31 cellular contexts compared by ENCODE assay signal in the genomic region with DNA sequence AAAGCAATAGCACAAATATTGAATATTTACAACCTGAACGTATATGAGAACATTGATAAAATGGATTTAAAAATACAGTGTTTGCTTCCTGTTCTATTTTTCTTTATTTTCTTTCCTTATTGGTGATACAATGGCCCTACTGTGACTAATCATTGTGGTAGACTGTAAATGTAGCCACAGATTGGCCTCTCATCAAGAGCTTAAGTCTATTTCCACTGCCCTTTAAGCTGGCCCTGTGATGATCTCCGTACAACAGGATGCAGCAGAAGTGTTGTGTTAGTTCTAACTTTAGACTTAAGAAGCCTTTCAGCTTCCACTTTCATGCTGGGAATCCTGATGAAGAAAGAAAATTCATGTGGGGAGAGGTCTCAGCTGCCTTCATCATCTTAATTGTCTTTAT.
DNase-seq lines count a peak whose midpoint lies in the region; ATAC-seq, FAIRE-seq and TF ChIP-seq lines count a peak whose summit lies in the region.
"Had no signal": no experiment of that assay in that cellular context is flagged by ENCODE, and none has a peak within 500 bp of the region (broad histone marks: within the 10 kb centered on the region; RNA-seq: fewer than 3 reads in every experiment).

No MANE protein-coding gene starts in this region.

- intact Hi-C loops in IMR-90 (cut with micrococcal nuclease) (no loop called here), mucosa of descending colon (cut with DNase I, micrococcal nuclease) (no loop called here)

- H3K36me3 ChIP-seq in CD4-positive, CD25-positive, alpha-beta regulatory T cell (ENCODE audit: control insufficient read depth, insufficient read depth, low read length) = peaks cover 4% of the 10 kb centered on the region
- no peaks in the 10 kb centered on the region for H3K36me3 ChIP-seq in IMR-90 (ENCODE audit: control insufficient read depth, insufficient read depth, low read length)
- no peaks in the 10 kb centered on the region for H3K36me3 ChIP-seq in astrocyte (ENCODE audit: insufficient read depth, low read length)
- no peaks in the 10 kb centered on the region for H3K36me3 ChIP-seq in mucosa of descending colon (ENCODE audit: low read depth)
- H3K36me3 ChIP-seq: HAP-1, ovary, SJSA1 had no signal

- no peak overlapping the region for H2AFZ ChIP-seq in IMR-90 (replicated peaks; ENCODE audit: low read length, poor library complexity)
- no peak overlapping the region for H2AFZ ChIP-seq in astrocyte (ENCODE audit: low read depth, low read length)

- H2BK20ac ChIP-seq in IMR-90 (ENCODE audit: low read depth, low read length) = no peak overlapping the region

- no peak overlapping the region for H3K56ac ChIP-seq in IMR-90 (ENCODE audit: extremely low read depth, insufficient read depth, low read length)

- H2AK5ac ChIP-seq in IMR-90 (ENCODE audit: low read depth, low read length) = no peak overlapping the region

- H3K18ac ChIP-seq in IMR-90 (ENCODE audit: low read depth, low read length) = no peak overlapping the region

- H3K27ac Mint-ChIP-seq in CD4-positive, CD25-positive, alpha-beta regulatory T cell = peak overlapping the region in 2 of 3 donors; percentile 51 to 88
- no peak overlapping the region for H3K27ac Mint-ChIP-seq in astrocyte (ENCODE audit: unreplicated experiment)
- H3K27ac Mint-ChIP-seq: activated CD4-positive, alpha-beta T cell treated with anti-CD3 and anti-CD28 coated beads, Interleukin-2, amount 10 ng/mL, durations not matched to agents 7 days and 5 days; activated naive CD8-positive, alpha-beta T cell treated with anti-CD3 and anti-CD28 coated beads, Interleukin-2, amount 50 U/mL, for 24 hours; activated T-cell treated with anti-CD3 and anti-CD28 coated beads, Interleukin-2, amount 50 U/mL, for 24 hours; dendritic cell treated with granulocyte-macrophage colony-stimulating factor and Interleukin-4, amounts not matched to agents 40 ng/mL and 50 ng/mL, for 4 days; nephron progenitor cell; WTC11 had no signal

- peak overlapping the region in 2 of 4 donors; percentile 47 to 56 for H3K4me3 Mint-ChIP-seq in CD4-positive, CD25-positive, alpha-beta regulatory T cell
- no peak overlapping the region for H3K4me3 Mint-ChIP-seq in astrocyte (ENCODE audit: unreplicated experiment)
- H3K4me3 Mint-ChIP-seq in activated T-cell treated with anti-CD3 and anti-CD28 coated beads, Interleukin-2, amount 50 U/mL, for 4 hours = no peak overlapping the region
- H3K4me3 Mint-ChIP-seq: activated CD4-positive, alpha-beta T cell treated with anti-CD3 and anti-CD28 coated beads, Interleukin-2, amount 10 ng/mL, durations not matched to agents 7 days and 5 days; activated naive CD8-positive, alpha-beta T cell treated with anti-CD3 and anti-CD28 coated beads, Interleukin-2, amount 50 U/mL, for 24 hours; activated T-cell treated with anti-CD3 and anti-CD28 coated beads, Interleukin-2, amount 50 U/mL, for 24 hours; dendritic cell treated with granulocyte-macrophage colony-stimulating factor and Interleukin-4, amounts not matched to agents 40 ng/mL and 50 ng/mL, for 4 days; nephron progenitor cell; WTC11 had no signal

- peaks cover 28 to 58% (median 43%) of the 10 kb centered on the region in 4 donors for H3K4me1 Mint-ChIP-seq in CD4-positive, CD25-positive, alpha-beta regulatory T cell
- no peaks in the 10 kb centered on the region for H3K4me1 Mint-ChIP-seq in astrocyte (ENCODE audit: low read depth, unreplicated experiment)
- peaks cover 42% of the 10 kb centered on the region for H3K4me1 Mint-ChIP-seq in activated T-cell treated with anti-CD3 and anti-CD28 coated beads, Interleukin-2, amount 50 U/mL, for 4 hours (ENCODE audit: low read depth)
- H3K4me1 Mint-ChIP-seq: nephron progenitor cell had no signal

- TF ChIP-seq POLR2A in IMR-90 (IDR thresholded peaks at IDR 0.05; ENCODE audit: low read depth, low read length) = no peak

- DNase-seq in CD4-positive, CD25-positive, alpha-beta regulatory T cell = no peak
- DNase-seq in IMR-90 (peak; percentile 32), astrocyte (ENCODE audit: low read depth) (peak; percentile 44), mucosa of descending colon (no peak), DMS53 treated with DMSO at 0.1 percent for 48 hours (lab: John Stamatoyannopoulos, UW; ENCODE audit: unreplicated experiment) (no peak), COLO668 (lab: John Stamatoyannopoulos, UW; ENCODE audit: unreplicated experiment) (no peak), HuH-7 (ENCODE audit: low spot score) (no peak)
- DNase-seq in activated T-cell treated with anti-CD3 and anti-CD28 coated beads, Interleukin-2, amount 50 U/mL, for 4 hours = no peak
- DNase-seq: activated CD4-positive, alpha-beta T cell treated with anti-CD3 and anti-CD28 coated beads, Interleukin-2, amount 10 ng/mL, durations not matched to agents 7 days and 5 days; activated naive CD8-positive, alpha-beta T cell treated with anti-CD3 and anti-CD28 coated beads, Interleukin-2, amount 50 U/mL, for 24 hours; activated T-cell treated with anti-CD3 and anti-CD28 coated beads, Interleukin-2, amount 50 U/mL, for 24 hours; body of pancreas; CD4-positive, alpha-beta memory T cell; GDM1; head of caudate nucleus; NCI-H1092; NCI-H1694 treated with DMSO at 0.1 percent for 48 hours; nephron progenitor cell; ovary; stimulated activated CD4-positive, alpha-beta T cell treated with anti-CD3 and anti-CD28 coated beads, Interleukin-1b, Interleukin-23, amount 100 ng/mL, for 48 hours; testis had no signal

- FAIRE-seq in astrocyte (lab: Jason Lieb, UNC) = no peak
- FAIRE-seq: HepG2 had no signal

- H3K4me2 ChIP-seq in IMR-90 (ENCODE audit: low read depth, low read length) (no peak overlapping the region), astrocyte (ENCODE audit: low read length) (no peak overlapping the region)
- H3K4me2 ChIP-seq: smooth muscle cell had no signal

- no peak overlapping the region for H4K5ac ChIP-seq in IMR-90 (ENCODE audit: low read depth, low read length)

- in situ Hi-C loops in IMR-90 (cut with MboI; ENCODE audit: low sequenced_read_pairs) = no loop called here

- H3K27me3 ChIP-seq in CD4-positive, CD25-positive, alpha-beta regulatory T cell (ENCODE audit: control insufficient read depth, insufficient read depth, low read length) = no peaks in the 10 kb centered on the region
- H3K27me3 ChIP-seq in IMR-90 (ENCODE audit: control insufficient read depth, insufficient read depth, low read length) = no peaks in the 10 kb centered on the region
- H3K27me3 ChIP-seq in astrocyte (ENCODE audit: insufficient read depth, low read length) = no peaks in the 10 kb centered on the region
- H3K27me3 ChIP-seq: body of pancreas, ovary, SJSA1, testis had no signal

- no peak overlapping the region for H2BK120ac ChIP-seq in IMR-90 (ENCODE audit: low read depth, low read length)

- H3K9me3 ChIP-seq in CD4-positive, CD25-positive, alpha-beta regulatory T cell (ENCODE audit: control insufficient read depth in 2 of 2, low read length in 2 of 2) = no peaks in the 10 kb centered on the region
- no peaks in the 10 kb centered on the region for H3K9me3 ChIP-seq in IMR-90 (ENCODE audit: control insufficient read depth, insufficient read depth, low read length)
- H3K9me3 ChIP-seq in astrocyte (ENCODE audit: insufficient read depth, low read depth, low read length) = no peaks in the 10 kb centered on the region
- H3K9me3 ChIP-seq in mucosa of descending colon = no peaks in the 10 kb centered on the region
- H3K9me3 ChIP-seq: body of pancreas, HAP-1, ovary, SJSA1, testis had no signal

- H3K23ac ChIP-seq in IMR-90 (ENCODE audit: low read depth, low read length) = no peak overlapping the region

- CTCF ChIA-PET in IMR-90 (lab: Yijun Ruan, JAX) = no interaction called here

- WGBS in IMR-90 (ENCODE audit: extremely low coverage in 2 of 2, insufficient read length in 1 of 2), 2 experiments = no CpG with 5 or more reads among the region's 2 CpGs

- no peak overlapping the region for H3K9ac ChIP-seq in IMR-90 (ENCODE audit: low read depth, low read length)
- no peak overlapping the region for H3K9ac ChIP-seq in astrocyte (ENCODE audit: low read length)

- peaks cover 53% of the 10 kb centered on the region for H3K36me3 Mint-ChIP-seq in CD4-positive, CD25-positive, alpha-beta regulatory T cell
- H3K36me3 Mint-ChIP-seq in astrocyte (ENCODE audit: low read depth, unreplicated experiment) = no peaks in the 10 kb centered on the region
- H3K36me3 Mint-ChIP-seq in activated T-cell treated with anti-CD3 and anti-CD28 coated beads, Interleukin-2, amount 50 U/mL, for 4 hours (ENCODE audit: insufficient read depth) = peaks cover 12% of the 10 kb centered on the region
- H3K36me3 Mint-ChIP-seq: WTC11 had no signal

- H3K4me1 ChIP-seq in CD4-positive, CD25-positive, alpha-beta regulatory T cell (ENCODE audit: control insufficient read depth, insufficient read depth, low read length, poor library complexity, severe bottlenecking) = peaks cover 7% of the 10 kb centered on the region
- H3K4me1 ChIP-seq in IMR-90 (ENCODE audit: control insufficient read depth, insufficient read depth, low read length) (no peaks in the 10 kb centered on the region), astrocyte (ENCODE audit: insufficient read depth, low read length) (no peaks in the 10 kb centered on the region), mucosa of descending colon (ENCODE audit: low read depth) (peaks cover 4% of the 10 kb centered on the region)
- H3K4me1 ChIP-seq: body of pancreas, SJSA1, testis had no signal

- H3K14ac ChIP-seq in IMR-90 (replicated peaks; ENCODE audit: low read depth, low read length) = no peak overlapping the region; the same call in 1 of the 2 replicates

- H3K79me1 ChIP-seq in IMR-90 (ENCODE audit: low read depth in 1 of 2, low read length in 2 of 2) = no peaks in the 10 kb centered on the region

- ATAC-seq in CD4-positive, CD25-positive, alpha-beta regulatory T cell (ENCODE audit: low read depth in 2 of 2) = peak in 1 of 2 donors; percentile 45
- no peak for ATAC-seq in IMR-90 (ENCODE audit: low read depth)
- ATAC-seq in mucosa of descending colon = peak; percentile 79
- ATAC-seq in activated T-cell treated with anti-CD3 and anti-CD28 coated beads, Interleukin-2, amount 50 U/mL, for 4 hours = no peak
- ATAC-seq: activated naive CD8-positive, alpha-beta T cell treated with anti-CD3 and anti-CD28 coated beads, Interleukin-2, amount 50 U/mL, for 24 hours; body of pancreas; esophagus mucosa; HepG2; WTC11 had no signal

- H2BK15ac ChIP-seq in IMR-90 (ENCODE audit: low read depth, low read length) = no peak overlapping the region

- no peaks in the 10 kb centered on the region for H3K9me1 ChIP-seq in IMR-90 (ENCODE audit: insufficient read depth, low read length)

- no peaks in the 10 kb centered on the region for H3K27me3 Mint-ChIP-seq in CD4-positive, CD25-positive, alpha-beta regulatory T cell
- H3K27me3 Mint-ChIP-seq in astrocyte (ENCODE audit: low read depth, unreplicated experiment) = no peaks in the 10 kb centered on the region
- H3K27me3 Mint-ChIP-seq in activated T-cell treated with anti-CD3 and anti-CD28 coated beads, Interleukin-2, amount 50 U/mL, for 4 hours (ENCODE audit: low read depth) = no peaks in the 10 kb centered on the region
- H3K27me3 Mint-ChIP-seq: activated CD4-positive, alpha-beta T cell treated with anti-CD3 and anti-CD28 coated beads, Interleukin-2, amount 10 ng/mL, durations not matched to agents 7 days and 5 days; activated naive CD8-positive, alpha-beta T cell treated with anti-CD3 and anti-CD28 coated beads, Interleukin-2, amount 50 U/mL, for 24 hours; activated T-cell treated with anti-CD3 and anti-CD28 coated beads, Interleukin-2, amount 50 U/mL, for 24 hours; CD4-positive, alpha-beta memory T cell; dendritic cell treated with granulocyte-macrophage colony-stimulating factor and Interleukin-4, amounts not matched to agents 40 ng/mL and 50 ng/mL, for 4 days; stimulated activated naive CD8-positive, alpha-beta T cell treated with anti-CD3 and anti-CD28 coated beads, Interleukin-15, Interleukin-2, amounts not matched to agents 100 ng/mL and 50 ng/mL, for 24 hours had no signal

- H4K20me1 ChIP-seq in IMR-90 (ENCODE audit: insufficient read depth, low read length) (no peaks in the 10 kb centered on the region), astrocyte (ENCODE audit: insufficient read depth, low read length) (no peaks in the 10 kb centered on the region)

- no peak overlapping the region for H2AK9ac ChIP-seq in IMR-90 (replicated peaks; ENCODE audit: low read depth, low read length, poor library complexity)

- dilution Hi-C loops in IMR-90 (cut with HindIII; ENCODE audit: low sequenced_read_pairs, unreplicated experiment) = no loop called here

- no peak overlapping the region for H2BK5ac ChIP-seq in IMR-90 (ENCODE audit: low read depth, low read length, poor library complexity, severe bottlenecking)

- H3K27ac ChIP-seq in CD4-positive, CD25-positive, alpha-beta regulatory T cell (ENCODE audit: insufficient read depth, low read length, poor library complexity, severe bottlenecking) = peak overlapping the region; percentile 49
- H3K27ac ChIP-seq in IMR-90 (ENCODE audit: insufficient read depth, low read length) (no peak overlapping the region), astrocyte (ENCODE audit: low read depth, low read length) (no peak overlapping the region)
- H3K27ac ChIP-seq: body of pancreas, ovary, RWPE1, SJSA1, testis had no signal

- H4K8ac ChIP-seq in IMR-90 (ENCODE audit: low read depth in 2 of 2, low read length in 2 of 2) = no peak overlapping the region

- no TSS peak for BruUV-seq in IMR-90 (replicated peaks; lab: Mats Ljungman, UMichigan)

- no peak overlapping the region for H4K91ac ChIP-seq in IMR-90 (ENCODE audit: insufficient read depth, low read depth, low read length)

- H3K79me2 ChIP-seq in astrocyte (ENCODE audit: insufficient read depth, low read length) = no peaks in the 10 kb centered on the region

- H3K4ac ChIP-seq in IMR-90 (ENCODE audit: low read depth, low read length) = no peak overlapping the region

- H3K9me3 Mint-ChIP-seq in CD4-positive, CD25-positive, alpha-beta regulatory T cell = peaks cover 0 to 7% (median 6%) of the 10 kb centered on the region in 7 donors
- H3K9me3 Mint-ChIP-seq in astrocyte (ENCODE audit: unreplicated experiment) = peaks cover 5% of the 10 kb centered on the region
- H3K9me3 Mint-ChIP-seq in activated T-cell treated with anti-CD3 and anti-CD28 coated beads, Interleukin-2, amount 50 U/mL, for 4 hours = peaks cover 26% of the 10 kb centered on the region
- H3K9me3 Mint-ChIP-seq: nephron progenitor cell had no signal

- no peak for TF ChIP-seq RAD21 in IMR-90 (IDR thresholded peaks at IDR 0.05; ENCODE audit: low read length)

- peak overlapping the region; percentile 66 for H3K4me3 ChIP-seq in CD4-positive, CD25-positive, alpha-beta regulatory T cell (ENCODE audit: low read depth, low read length)
- H3K4me3 ChIP-seq in IMR-90 (ENCODE audit: insufficient read depth, low read depth, low read length) = no peak overlapping the region
- no peak overlapping the region for H3K4me3 ChIP-seq in astrocyte (ENCODE audit: insufficient read depth, low read depth, low read length)
- H3K4me3 ChIP-seq in mucosa of descending colon = no peak overlapping the region
- H3K4me3 ChIP-seq: body of pancreas, HAP-1, lung, ovary, SJSA1, smooth muscle cell, testis had no signal

- POLR2A ChIA-PET in IMR-90 (lab: Charles Lee; ENCODE audit: unreplicated experiment) = no interaction called here

- TF ChIP-seq CTCF in IMR-90 (conservative IDR thresholded peaks at IDR 0.05; ENCODE audit: low read depth, low read length) = no peak
- no peak for TF ChIP-seq CTCF in astrocyte (IDR thresholded peaks at IDR 0.05; ENCODE audit: insufficient read depth, low read depth, low read length)
- TF ChIP-seq CTCF in mucosa of descending colon (IDR thresholded peaks at IDR 0.05) = no peak

Comparison
In these comparisons a context has a peak if more than half of its experiments do, and no peak if none do; other contexts are left out.
1. DNase-seq: peak in IMR-90 (single experiment) and astrocyte (single experiment); none in CD4-positive, CD25-positive, alpha-beta regulatory T cell (0 of 3), mucosa of descending colon (0 of 3), DMS53 treated with DMSO at 0.1 percent for 48 hours (single experiment), COLO668 (single experiment), HuH-7 (single experiment) and activated T-cell treated with anti-CD3 and anti-CD28 coated beads, Interleukin-2, amount 50 U/mL, for 4 hours (single experiment).